Comparison of ENCODE assay signal across 33 cellular contexts in the genomic region with DNA sequence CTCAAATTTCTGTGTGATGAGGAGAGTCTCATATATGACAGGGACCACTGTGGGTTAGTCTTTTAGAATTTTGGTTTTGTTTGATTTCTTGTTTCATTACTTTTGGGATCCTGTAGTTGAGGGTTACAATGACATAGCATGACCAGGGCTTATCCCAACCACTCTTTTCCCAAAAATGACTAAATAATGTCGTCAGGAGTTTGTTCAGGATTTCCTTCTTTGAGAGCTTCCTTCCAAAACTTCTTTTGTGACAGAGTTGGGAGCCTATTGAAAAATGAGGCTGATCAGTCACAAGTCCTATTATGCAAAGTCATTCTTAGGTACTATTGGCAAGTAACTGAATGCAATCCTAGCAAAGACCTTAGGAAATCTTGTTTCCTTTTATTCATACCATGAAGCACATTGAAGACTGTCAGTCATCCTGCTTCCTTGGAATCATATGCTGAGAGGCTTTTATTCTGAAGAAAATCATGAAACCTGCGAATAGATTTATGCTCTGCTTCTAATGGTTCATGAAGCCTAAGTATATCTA.
A peak's percentile ranks its signal among the peaks of the same experiment; 100 is the strongest.
DNase-seq lines count a peak whose midpoint lies in the region; ATAC-seq and TF ChIP-seq lines count a peak whose summit lies in the region.
"Had no signal": no experiment of that assay in that cellular context is flagged by ENCODE, and none has a peak within 500 bp of the region (broad histone marks: within the 10 kb centered on the region; RNA-seq: fewer than 3 reads in every experiment).

No MANE protein-coding gene starts in this region.

- H3K9me2 ChIP-seq in neural cell (ENCODE audit: insufficient read depth, low read length): no peaks in the 10 kb centered on the region

- TF ChIP-seq EP300 in neural cell (conservative IDR thresholded peaks at IDR 0.05; ENCODE audit: poor library complexity, severe bottlenecking): peak; percentile 52

- H3K9ac ChIP-seq in neural cell (ENCODE audit: low read length) (no peak overlapping the region), parathyroid adenoma (no peak overlapping the region)
- H3K9ac ChIP-seq: BLaER1; BLaER1 treated with 17β-estradiol and CSF1 and Interleukin-3, amounts not matched to agents 10 nM and 100 nM had no signal

- H3K4me2 ChIP-seq in neural cell (ENCODE audit: low read length) (no peak overlapping the region), parathyroid adenoma (ENCODE audit: low read length) (no peak overlapping the region)
- H3K4me2 ChIP-seq: A549; BLaER1; BLaER1 treated with 17β-estradiol and CSF1 and Interleukin-3, amounts not matched to agents 10 nM and 100 nM had no signal

- peak overlapping the region; percentile 67 for H3K27ac ChIP-seq in neural cell (ENCODE audit: low read length)
- H3K27ac ChIP-seq in parathyroid adenoma: peak overlapping the region; percentile 12
- H3K27ac ChIP-seq: 22Rv1; A549; BLaER1; BLaER1 treated with 17β-estradiol and CSF1 and Interleukin-3, amounts not matched to agents 10 nM and 100 nM; C4-2B had no signal

- no peaks in the 10 kb centered on the region for H4K20me1 ChIP-seq in neural cell (ENCODE audit: insufficient read depth)
- H4K20me1 ChIP-seq: BLaER1; BLaER1 treated with 17β-estradiol and CSF1 and Interleukin-3, amounts not matched to agents 10 nM and 100 nM had no signal

- H3K27me3 ChIP-seq in neural cell (ENCODE audit: insufficient read depth, low read depth, low read length): no peaks in the 10 kb centered on the region
- no peaks in the 10 kb centered on the region for H3K27me3 ChIP-seq in parathyroid adenoma (ENCODE audit: control insufficient read depth, insufficient read depth, low read length)
- H3K27me3 ChIP-seq: BE2C; BLaER1; BLaER1 treated with 17β-estradiol and CSF1 and Interleukin-3, amounts not matched to agents 10 nM and 100 nM had no signal

- H3K27ac Mint-ChIP-seq in activated CD4-positive, alpha-beta T cell treated with anti-CD3 and anti-CD28 coated beads for 36 hours: no peak overlapping the region
- H3K27ac Mint-ChIP-seq: B cell; CD14-positive monocyte; CD4-positive, alpha-beta memory T cell; CD4-positive, alpha-beta T cell; CD8-positive, alpha-beta memory T cell; CD8-positive, alpha-beta T cell had no signal

- peaks cover 2% of the 10 kb centered on the region for H3K27me3 Mint-ChIP-seq in activated CD4-positive, alpha-beta T cell treated with anti-CD3 and anti-CD28 coated beads for 36 hours
- H3K27me3 Mint-ChIP-seq: CD4-positive, CD25-positive, alpha-beta regulatory T cell had no signal

- no peaks in the 10 kb centered on the region for H3K79me2 ChIP-seq in neural cell (replicated peaks; ENCODE audit: insufficient read depth, low read length)
- no peaks in the 10 kb centered on the region for H3K79me2 ChIP-seq in parathyroid adenoma

- H3K36me3 Mint-ChIP-seq in activated CD4-positive, alpha-beta T cell treated with anti-CD3 and anti-CD28 coated beads for 36 hours (ENCODE audit: low read depth): no peaks in the 10 kb centered on the region
- H3K36me3 Mint-ChIP-seq: CD4-positive, alpha-beta memory T cell; CD4-positive, CD25-positive, alpha-beta regulatory T cell; CD8-positive, alpha-beta memory T cell; CD8-positive, alpha-beta T cell had no signal

- no peak for DNase-seq in HEK293T (ENCODE audit: extremely low spot score)
- no peak for DNase-seq in activated CD4-positive, alpha-beta T cell treated with anti-CD3 and anti-CD28 coated beads for 36 hours
- no peak for DNase-seq in GF-D8 (lab: John Stamatoyannopoulos, UW)
- DNase-seq: 8988T; ACHN; AML-193; BE2C; C1 segment of cervical spinal cord; Caco-2; Calu3; CD4-positive, alpha-beta memory T cell; CD4-positive, alpha-beta T cell; CD4-positive, CD25-positive, alpha-beta regulatory T cell; CD8-positive, alpha-beta memory T cell; CD8-positive, alpha-beta T cell; COR-L47; DMS 273 treated with DMSO at 0.1 percent for 48 hours; DMS153; DMS53; DMS79; DMS79 treated with DMSO at 0.1 percent for 48 hours; DND-41; EL had no signal

- H3K4me3 ChIP-seq in neural cell (ENCODE audit: low read length) (no peak overlapping the region), parathyroid adenoma (ENCODE audit: low read depth, low read length) (no peak overlapping the region)
- H3K4me3 ChIP-seq: A549; BLaER1; BLaER1 treated with 17β-estradiol and CSF1 and Interleukin-3, amounts not matched to agents 10 nM and 100 nM had no signal

- peak; percentile 17 for TF ChIP-seq RAD21 in neural cell (conservative IDR thresholded peaks at IDR 0.05)

- CTCF ChIA-PET in HEK293T (lab: Yijun Ruan, JAX): no interaction called here
- CTCF ChIA-PET in activated CD4-positive, alpha-beta T cell treated with anti-CD3 and anti-CD28 coated beads for 36 hours (lab: Charles Lee): no interaction called here

- TF ChIP-seq CTCF in neural cell (IDR thresholded peaks at IDR 0.05; ENCODE audit: poor library complexity, severe bottlenecking): no peak
- no peak for TF ChIP-seq CTCF in parathyroid adenoma (IDR thresholded peaks at IDR 0.05)

- H3K9me3 ChIP-seq in neural cell (ENCODE audit: low read length) (no peaks in the 10 kb centered on the region), parathyroid adenoma (ENCODE audit: control insufficient read depth, low read length) (no peaks in the 10 kb centered on the region)
- H3K9me3 ChIP-seq: A549; BE2C; BLaER1; BLaER1 treated with 17β-estradiol and CSF1 and Interleukin-3, amounts not matched to agents 10 nM and 100 nM; Caco-2 had no signal

- no peak overlapping the region for H3K4me3 Mint-ChIP-seq in activated CD4-positive, alpha-beta T cell treated with anti-CD3 and anti-CD28 coated beads for 36 hours
- H3K4me3 Mint-ChIP-seq: B cell; CD14-positive monocyte; CD4-positive, alpha-beta memory T cell; CD4-positive, alpha-beta T cell; CD4-positive, CD25-positive, alpha-beta regulatory T cell; CD8-positive, alpha-beta memory T cell; CD8-positive, alpha-beta T cell had no signal

- no peaks in the 10 kb centered on the region for H3K4me1 Mint-ChIP-seq in activated CD4-positive, alpha-beta T cell treated with anti-CD3 and anti-CD28 coated beads for 36 hours
- H3K4me1 Mint-ChIP-seq: B cell; CD4-positive, alpha-beta memory T cell; CD4-positive, CD25-positive, alpha-beta regulatory T cell; CD8-positive, alpha-beta memory T cell had no signal

- intact Hi-C loops in activated CD4-positive, alpha-beta T cell treated with anti-CD3 and anti-CD28 coated beads for 36 hours (cut with DNase I, micrococcal nuclease): no loop called here

- peaks cover 2% of the 10 kb centered on the region for H3F3A ChIP-seq in neural cell (ENCODE audit: insufficient read depth, low read length, poor library complexity, severe bottlenecking)

- H3K9me3 Mint-ChIP-seq in activated CD4-positive, alpha-beta T cell treated with anti-CD3 and anti-CD28 coated beads for 36 hours (ENCODE audit: low read depth): no peaks in the 10 kb centered on the region
- H3K9me3 Mint-ChIP-seq: CD14-positive monocyte; CD4-positive, alpha-beta T cell; CD8-positive, alpha-beta memory T cell; CD8-positive, alpha-beta T cell had no signal

- no peaks in the 10 kb centered on the region for H3K36me3 ChIP-seq in neural cell (ENCODE audit: insufficient read depth, low read length)
- H3K36me3 ChIP-seq in parathyroid adenoma (ENCODE audit: control insufficient read depth, insufficient read depth, low read length): no peaks in the 10 kb centered on the region
- H3K36me3 ChIP-seq: BE2C; BLaER1; BLaER1 treated with 17β-estradiol and CSF1 and Interleukin-3, amounts not matched to agents 10 nM and 100 nM had no signal

- POLR2A ChIA-PET in HEK293T (lab: Yijun Ruan, JAX): no interaction called here
- POLR2A ChIA-PET in activated CD4-positive, alpha-beta T cell treated with anti-CD3 and anti-CD28 coated beads for 36 hours (lab: Charles Lee): no interaction called here

- no peaks in the 10 kb centered on the region for H3K4me1 ChIP-seq in parathyroid adenoma
- H3K4me1 ChIP-seq: A549, BE2C, Caco-2 had no signal

- H2AFZ ChIP-seq in neural cell (ENCODE audit: low read depth, low read length) (no peak overlapping the region), parathyroid adenoma (no peak overlapping the region)

- no peak for ATAC-seq in HG03025 (IDR thresholded peaks at IDR 0.05; ENCODE audit: low FRiP score, unreplicated experiment)
- ATAC-seq in activated CD4-positive, alpha-beta T cell treated with anti-CD3 and anti-CD28 coated beads for 36 hours: no peak
- ATAC-seq: A549; CD8-positive, alpha-beta T cell had no signal

TF ChIP-seq in HEK293T, 16 proteins besides CTCF, POLR2A, EP300 and RAD21:
- TF ChIP-seq HDGF (IDR thresholded peaks at IDR 0.05; ENCODE audit: borderline replicate concordance) (no peak), FOXK2 (IDR thresholded peaks at IDR 0.05) (no peak), NFRKB (IDR thresholded peaks at IDR 0.05) (no peak), ELF4 (IDR thresholded peaks at IDR 0.05) (no peak), SUZ12 (IDR thresholded peaks at IDR 0.05) (no peak), ZNF384 (IDR thresholded peaks at IDR 0.05) (no peak)
- TF ChIP-seq, protein P1, sequence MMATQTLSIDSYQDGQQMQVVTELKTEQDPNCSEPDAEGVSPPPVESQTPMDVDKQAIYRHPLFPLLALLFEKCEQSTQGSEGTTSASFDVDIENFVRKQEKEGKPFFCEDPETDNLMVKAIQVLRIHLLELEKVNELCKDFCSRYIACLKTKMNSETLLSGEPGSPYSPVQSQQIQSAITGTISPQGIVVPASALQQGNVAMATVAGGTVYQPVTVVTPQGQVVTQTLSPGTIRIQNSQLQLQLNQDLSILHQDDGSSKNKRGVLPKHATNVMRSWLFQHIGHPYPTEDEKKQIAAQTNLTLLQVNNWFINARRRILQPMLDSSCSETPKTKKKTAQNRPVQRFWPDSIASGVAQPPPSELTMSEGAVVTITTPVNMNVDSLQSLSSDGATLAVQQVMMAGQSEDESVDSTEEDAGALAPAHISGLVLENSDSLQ (IDR thresholded peaks at IDR 0.05): 0 out of 2 replicates have a peak, but pooled peaks have one; percentile 6

TF ChIP-seq in neural cell, 6 proteins besides CTCF, POLR2A, EP300 and RAD21 (continues in another document):
- TF ChIP-seq SMC3 (conservative IDR thresholded peaks at IDR 0.05; ENCODE audit: poor library complexity) (no peak), TAF1 (IDR thresholded peaks at IDR 0.05; ENCODE audit: low read depth) (no peak), MXI1 (conservative IDR thresholded peaks at IDR 0.05; ENCODE audit: poor library complexity, severe bottlenecking) (peak; percentile 54), POLR2AphosphoS5 (IDR thresholded peaks at IDR 0.05) (peak; percentile 3), EZH2 (IDR thresholded peaks at IDR 0.05; ENCODE audit: borderline replicate concordance, insufficient read depth, low read length, poor library complexity, severe bottlenecking) (no peak)
